8 cellular contexts compared by ENCODE assay signal in the genomic region with DNA sequence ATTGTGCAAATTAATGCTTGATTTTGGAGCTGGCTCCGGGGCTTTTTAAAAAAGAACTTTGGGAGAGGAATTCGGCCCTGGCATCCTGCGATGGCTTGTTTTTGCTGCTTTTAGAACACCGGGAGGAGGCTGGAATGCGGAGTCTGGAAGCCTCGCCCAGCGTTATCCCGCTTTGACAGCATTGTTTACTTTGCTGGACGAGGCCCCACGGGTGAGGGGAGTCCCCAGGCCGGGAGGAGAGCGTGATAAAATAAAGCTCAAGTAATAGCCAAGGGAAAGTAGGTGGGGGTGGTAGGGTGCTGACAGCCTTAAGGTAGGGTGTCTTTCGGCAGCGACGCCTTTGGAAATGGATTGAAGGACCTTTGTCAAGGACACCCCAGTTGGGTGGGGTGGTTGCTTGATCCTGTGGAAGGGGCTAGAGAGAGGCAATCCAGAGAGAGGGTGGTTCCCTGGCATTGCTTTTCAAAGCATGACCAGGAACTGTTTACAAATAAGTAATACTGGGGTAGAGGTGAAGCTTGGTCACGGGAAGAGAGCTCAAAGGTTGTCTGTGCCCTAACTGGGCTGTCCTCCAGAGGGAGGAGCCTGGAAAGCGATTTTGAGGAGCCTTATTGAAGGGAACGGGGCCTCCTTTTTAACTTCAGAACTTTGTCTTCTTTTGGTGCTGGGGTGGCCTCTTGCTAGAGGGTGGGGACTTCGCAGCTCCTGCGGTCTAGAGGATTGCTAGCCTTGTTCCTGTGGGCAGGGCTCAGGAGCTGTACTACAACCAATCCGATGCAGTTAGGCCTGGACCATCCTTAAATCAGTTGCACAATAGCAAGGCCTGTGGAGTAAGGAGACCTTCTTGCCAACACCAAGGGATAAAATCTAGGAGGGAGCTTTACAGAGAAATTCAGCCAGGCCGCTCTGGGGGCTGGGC. TPM values are rescaled to one million over a fixed set of nuclear protein-coding genes. Genes with fewer than 3 reads are reported as not detected.
A peak's percentile ranks its signal among the peaks of the same experiment; 100 is the strongest.
DNase-seq lines count a peak whose midpoint lies in the region; ATAC-seq, FAIRE-seq and TF ChIP-seq lines count a peak whose summit lies in the region.

No MANE protein-coding gene starts in this region.

- H3K36me3 Mint-ChIP-seq in progenitor cell of endocrine pancreas (ENCODE audit: insufficient read depth), result peaks cover 21% of the 10 kb centered on the region

- no peaks in the 10 kb centered on the region for H3K27me3 ChIP-seq in right cardiac atrium (ENCODE audit: control insufficient read depth, insufficient read depth)

- in situ Hi-C loops in astrocyte of the cerebellum (cut with HindIII; ENCODE audit: low sequenced_read_pairs), result no loop called here

- WGBS in right cardiac atrium, result 1% methylated on average over 22 of the region's 22 CpGs

- FAIRE-seq in G401.6 (lab: Jason Lieb, UNC), result peak; percentile 97

- ATAC-seq in HG02678 (IDR thresholded peaks at IDR 0.05; ENCODE audit: unreplicated experiment) (peak; percentile 41), right cardiac atrium (peak; percentile 92 to 94)

- peak overlapping the region; percentile 97 for H3K27ac ChIP-seq in right cardiac atrium (ENCODE audit: low read length)

- H3K9me3 ChIP-seq in right cardiac atrium (ENCODE audit: control insufficient read depth, low read length), result no peaks in the 10 kb centered on the region

- DNase-seq in RPMI8226 (peak; percentile 54), astrocyte of the cerebellum (ENCODE audit: low read depth) (peak; percentile 87), right cardiac atrium (peak; percentile 85 to 93 (median 88)), progenitor cell of endocrine pancreas (ENCODE audit: low spot score, unreplicated experiment) (no peak), NCI-H128 (lab: John Stamatoyannopoulos, UW; ENCODE audit: unreplicated experiment) (no peak), NCI-H187 treated with DMSO at 0.1 percent for 48 hours (lab: John Stamatoyannopoulos, UW) (no peak)

- intact Hi-C loops in right cardiac atrium (cut with DNase I), result no loop called here

- H3K4me1 Mint-ChIP-seq in progenitor cell of endocrine pancreas (ENCODE audit: low read depth), result peaks cover 28% of the 10 kb centered on the region

- H3K4me1 ChIP-seq in right cardiac atrium (ENCODE audit: control insufficient read depth, insufficient read depth, low read length), result peaks cover 6% of the 10 kb centered on the region

- peaks cover 3% of the 10 kb centered on the region for H3K9me3 Mint-ChIP-seq in progenitor cell of endocrine pancreas (ENCODE audit: low read depth)

- peak overlapping the region; percentile 98 for H3K27ac Mint-ChIP-seq in progenitor cell of endocrine pancreas

- H3K4me3 ChIP-seq in astrocyte of the cerebellum (ENCODE audit: low read depth, low read length), result peak overlapping the region; percentile 93
- peak overlapping the region; percentile 66 for H3K4me3 ChIP-seq in right cardiac atrium (ENCODE audit: low read length)

- TF ChIP-seq CTCF in astrocyte of the cerebellum (IDR thresholded peaks at IDR 0.05; ENCODE audit: low read depth, low read length, missing control alignments), result no peak
- TF ChIP-seq CTCF in progenitor cell of endocrine pancreas (IDR thresholded peaks at IDR 0.05; ENCODE audit: unreplicated experiment), result no peak

- peak overlapping the region; percentile 94 for H3K4me3 Mint-ChIP-seq in progenitor cell of endocrine pancreas (ENCODE audit: low read depth)

- H3K27me3 Mint-ChIP-seq in progenitor cell of endocrine pancreas, result no peaks in the 10 kb centered on the region

RNA-seq across cellular contexts. Expression of a gene that starts 1.2 kb away (rescaled TPM):
- total RNA-seq in right cardiac atrium (10 to 100 TPM; 69.7 to 91.1 (median 78.0) TPM), progenitor cell of endocrine pancreas (99.6 and 101 TPM in 2 replicates)
- 29.6 TPM for polyA plus RNA-seq in right cardiac atrium

RNA-seq across cellular contexts. Expression of a gene that starts 22.7 kb away (rescaled TPM):
- total RNA-seq in right cardiac atrium (10 to 100 TPM; 17.7 to 46.4 (median 37.0) TPM), progenitor cell of endocrine pancreas (16.7 and 19.6 TPM in 2 replicates)
- 33.4 TPM for polyA plus RNA-seq in right cardiac atrium

RNA-seq across cellular contexts. Expression of a gene that starts 36.3 kb away (rescaled TPM):
- total RNA-seq in right cardiac atrium (not detected), progenitor cell of endocrine pancreas (not detected in 2 replicates)
- not detected for polyA plus RNA-seq in right cardiac atrium

Comparison
In these comparisons a context has a peak if more than half of its experiments do, and no peak if none do; other contexts are left out.
1. DNase-seq: peak in RPMI8226 (single experiment), astrocyte of the cerebellum (single experiment) and right cardiac atrium (3 of 3); none in progenitor cell of endocrine pancreas (single experiment), NCI-H128 (single experiment) and NCI-H187 treated with DMSO at 0.1 percent for 48 hours (single experiment).